1 cellular context compared by ENCODE assay signal in genomic region chr1:9253706-9254105, GRCh38.
TF ChIP-seq lines count a peak whose summit lies in the region.

No MANE protein-coding gene starts in this region.

TF ChIP-seq in H1, 55 proteins besides CTCF, POLR2A, EP300 and RAD21 (continued from another document):
- TF ChIP-seq KDM4A (IDR thresholded peaks at IDR 0.05; ENCODE audit: low read depth, low read length, severe bottlenecking): no peak
- TF ChIP-seq TAF1 (IDR thresholded peaks at IDR 0.05; ENCODE audit: low read depth, low read length): no peak
- no peak for TF ChIP-seq FOSL1 (IDR thresholded peaks at IDR 0.05; ENCODE audit: insufficient read depth, low read depth, low read length)
- no peak for TF ChIP-seq TBP (IDR thresholded peaks at IDR 0.05; ENCODE audit: low read depth, low read length)
